ENCODE assay signal across 8 cellular contexts in genomic region chr6:154276810-154277577, GRCh38.
DNase-seq lines count a peak whose midpoint lies in the region; ATAC-seq and TF ChIP-seq lines count a peak whose summit lies in the region.

No MANE protein-coding gene starts in this region.

- peak; percentile 62 to 73 for ATAC-seq in activated T-cell treated with anti-CD3 and anti-CD28 coated beads, Interleukin-2, amount 50 U/mL, for 4 hours

- peak; percentile 61 for TF ChIP-seq CTCF in fibroblast of mammary gland (conservative IDR thresholded peaks at IDR 0.05; ENCODE audit: control insufficient read depth, insufficient read depth, low read depth, low read length)

- H3K4me1 Mint-ChIP-seq in activated T-cell treated with anti-CD3 and anti-CD28 coated beads, Interleukin-2, amount 50 U/mL, for 4 hours (ENCODE audit: low read depth): peaks cover 36% of the 10 kb centered on the region
- peaks cover 16% of the 10 kb centered on the region for H3K4me1 Mint-ChIP-seq in T-helper 1 cell treated with Interleukin-12 subunit alpha and Interleukin-12 subunit beta and Interleukin-4 antibody, amounts not matched to agents 30 μg/mL and 1 μg/mL, for 36 hours (ENCODE audit: low read depth)

- no peaks in the 10 kb centered on the region for H3K36me3 Mint-ChIP-seq in activated T-cell treated with anti-CD3 and anti-CD28 coated beads, Interleukin-2, amount 50 U/mL, for 4 hours (ENCODE audit: insufficient read depth)
- no peaks in the 10 kb centered on the region for H3K36me3 Mint-ChIP-seq in T-helper 1 cell treated with Interleukin-12 subunit alpha and Interleukin-12 subunit beta and Interleukin-4 antibody, amounts not matched to agents 30 μg/mL and 1 μg/mL, for 36 hours (ENCODE audit: low read depth)

- peak overlapping the region; percentile 68 for H3K4me3 Mint-ChIP-seq in activated T-cell treated with anti-CD3 and anti-CD28 coated beads, Interleukin-2, amount 50 U/mL, for 4 hours
- H3K4me3 Mint-ChIP-seq in T-helper 1 cell treated with Interleukin-12 subunit alpha and Interleukin-12 subunit beta and Interleukin-4 antibody, amounts not matched to agents 30 μg/mL and 1 μg/mL, for 36 hours: peak overlapping the region; percentile 67

- no peak overlapping the region for H3K27ac Mint-ChIP-seq in T-helper 1 cell treated with Interleukin-12 subunit alpha and Interleukin-12 subunit beta and Interleukin-4 antibody, amounts not matched to agents 30 μg/mL and 1 μg/mL, for 36 hours

- peak overlapping the region; percentile 36 for H3K4me3 ChIP-seq in fibroblast of mammary gland (ENCODE audit: control insufficient read depth, low read depth, low read length)

- no peaks in the 10 kb centered on the region for H3K27me3 Mint-ChIP-seq in activated T-cell treated with anti-CD3 and anti-CD28 coated beads, Interleukin-2, amount 50 U/mL, for 4 hours (ENCODE audit: low read depth)
- peaks cover 16% of the 10 kb centered on the region for H3K27me3 Mint-ChIP-seq in T-helper 1 cell treated with Interleukin-12 subunit alpha and Interleukin-12 subunit beta and Interleukin-4 antibody, amounts not matched to agents 30 μg/mL and 1 μg/mL, for 36 hours (ENCODE audit: low read depth)

- no peaks in the 10 kb centered on the region for H3K9me3 Mint-ChIP-seq in activated T-cell treated with anti-CD3 and anti-CD28 coated beads, Interleukin-2, amount 50 U/mL, for 4 hours
- H3K9me3 Mint-ChIP-seq in T-helper 1 cell treated with Interleukin-12 subunit alpha and Interleukin-12 subunit beta and Interleukin-4 antibody, amounts not matched to agents 30 μg/mL and 1 μg/mL, for 36 hours: no peaks in the 10 kb centered on the region

- no peak for DNase-seq in activated T-cell treated with anti-CD3 and anti-CD28 coated beads, Interleukin-2, amount 50 U/mL, for 4 hours
- DNase-seq in activated T-cell treated with anti-CD3 and anti-CD28 coated beads, Interleukin-2, amount 50 U/mL, for 48 hours: no peak
- DNase-seq in H4 (ENCODE audit: low spot score): peak; percentile 47
- DNase-seq in NAMALWA (ENCODE audit: low spot score): peak; percentile 55
- peak; percentile 65 for DNase-seq in fibroblast of mammary gland (ENCODE audit: low read depth)
- peak; percentile 8 for DNase-seq in pulmonary artery endothelial cell (ENCODE audit: low read depth, low spot score)
- no peak for DNase-seq in stimulated activated CD4-positive, alpha-beta T cell treated with anti-CD3 and anti-CD28 coated beads, Interleukin-2, amount 100 ng/mL, for 24 hours

Comparison
In these comparisons a context has a peak if more than half of its experiments do, and no peak if none do; other contexts are left out.
1. DNase-seq: peak in H4 (single experiment), NAMALWA (single experiment), fibroblast of mammary gland (single experiment) and pulmonary artery endothelial cell (single experiment); none in activated T-cell treated with anti-CD3 and anti-CD28 coated beads, Interleukin-2, amount 50 U/mL, for 4 hours (single experiment), activated T-cell treated with anti-CD3 and anti-CD28 coated beads, Interleukin-2, amount 50 U/mL, for 48 hours (0 of 2) and stimulated activated CD4-positive, alpha-beta T cell treated with anti-CD3 and anti-CD28 coated beads, Interleukin-2, amount 100 ng/mL, for 24 hours (0 of 2).